ENCODE assay signal across 11 cellular contexts in genomic region chr15:101068961-101069734, GRCh38.
A peak's percentile ranks its signal among the peaks of the same experiment; 100 is the strongest.
DNase-seq lines count a peak whose midpoint lies in the region; FAIRE-seq and TF ChIP-seq lines count a peak whose summit lies in the region.
"Had no signal": no experiment of that assay in that cellular context is flagged by ENCODE, and none has a peak within 500 bp of the region (broad histone marks: within the 10 kb centered on the region; RNA-seq: fewer than 3 reads in every experiment).

No MANE protein-coding gene starts in this region.

- H3K4me3 ChIP-seq in cardiac fibroblast (replicated peaks in 1 of 2; ENCODE audit: low read depth in 2 of 2, low read length in 2 of 2) (no peak overlapping the region), thyroid gland (replicated peaks in 1 of 3) (no peak overlapping the region)
- H3K4me3 ChIP-seq: right lobe of liver, thoracic aorta had no signal

- no peak overlapping the region for H3K4me3 Mint-ChIP-seq in activated CD4-positive, alpha-beta memory T cell treated with anti-CD3 and anti-CD28 coated beads, Interleukin-2, amount 10 ng/mL, durations not matched to agents 7 days and 5 days

- intact Hi-C loops in thyroid gland (cut with DNase I): no loop called here

- no peak for TF ChIP-seq POLR2A in H54 (IDR thresholded peaks at IDR 0.05; ENCODE audit: low read depth, low read length)
- no peak for TF ChIP-seq POLR2A in thyroid gland (IDR thresholded peaks at IDR 0.05)

- H3K27ac Mint-ChIP-seq in activated CD4-positive, alpha-beta memory T cell treated with anti-CD3 and anti-CD28 coated beads, Interleukin-2, amount 10 ng/mL, durations not matched to agents 7 days and 5 days: no peak overlapping the region

- peak; percentile 31 for DNase-seq in HTR-8/SVneo (ENCODE audit: insufficient read length, low spot score)
- peak; percentile 41 to 77 for DNase-seq in cardiac fibroblast (ENCODE audit: low read depth in 2 of 2)
- peak; percentile 81 for DNase-seq in iPS-NIHi11 (ENCODE audit: low spot score)
- DNase-seq in stromal cell of bone marrow (ENCODE audit: low read depth): peak; percentile 21
- no peak for DNase-seq in H54 (ENCODE audit: insufficient read length, low spot score)
- DNase-seq in activated gamma-delta T cell treated with Interleukin-2 at 50 U/mL for 16 hours: no peak
- no peak for DNase-seq in thyroid gland
- no peak for DNase-seq in activated CD4-positive, alpha-beta memory T cell treated with anti-CD3 and anti-CD28 coated beads, Interleukin-2, amount 10 ng/mL, durations not matched to agents 7 days and 5 days
- DNase-seq: GDM1 had no signal

- no peaks in the 10 kb centered on the region for H3K27me3 ChIP-seq in thyroid gland
- H3K27me3 ChIP-seq: right lobe of liver had no signal

- H3K4me1 Mint-ChIP-seq in activated CD4-positive, alpha-beta memory T cell treated with anti-CD3 and anti-CD28 coated beads, Interleukin-2, amount 10 ng/mL, durations not matched to agents 7 days and 5 days: peaks cover 19% of the 10 kb centered on the region

- H3K9me3 Mint-ChIP-seq in activated CD4-positive, alpha-beta memory T cell treated with anti-CD3 and anti-CD28 coated beads, Interleukin-2, amount 10 ng/mL, durations not matched to agents 7 days and 5 days: no peaks in the 10 kb centered on the region

- H3K36me3 ChIP-seq in thyroid gland: no peaks in the 10 kb centered on the region
- H3K36me3 ChIP-seq: right lobe of liver, thoracic aorta had no signal

- peaks cover 0 to 8% of the 10 kb centered on the region in 2 donors for H3K4me1 ChIP-seq in thyroid gland

- POLR2A ChIA-PET in activated CD4-positive, alpha-beta memory T cell treated with anti-CD3 and anti-CD28 coated beads, Interleukin-2, amount 10 ng/mL, durations not matched to agents 7 days and 5 days (lab: Charles Lee): no interaction called here

- H3K27ac ChIP-seq in thyroid gland: no peak overlapping the region

- FAIRE-seq in HTR-8/SVneo (lab: Jason Lieb, UNC) (no peak), H54 (lab: Jason Lieb, UNC) (no peak)

- H3K36me3 Mint-ChIP-seq in activated CD4-positive, alpha-beta memory T cell treated with anti-CD3 and anti-CD28 coated beads, Interleukin-2, amount 10 ng/mL, durations not matched to agents 7 days and 5 days (ENCODE audit: low read depth): no peaks in the 10 kb centered on the region

- no peaks in the 10 kb centered on the region for H3K27me3 Mint-ChIP-seq in activated CD4-positive, alpha-beta memory T cell treated with anti-CD3 and anti-CD28 coated beads, Interleukin-2, amount 10 ng/mL, durations not matched to agents 7 days and 5 days

- no peaks in the 10 kb centered on the region for H3K9me3 ChIP-seq in thyroid gland
- H3K9me3 ChIP-seq: right lobe of liver, thoracic aorta had no signal

- WGBS in thyroid gland, 2 donors: 46 to 69% methylated on average over 10 to 15 of the region's 15 CpGs

- CTCF ChIA-PET in activated CD4-positive, alpha-beta memory T cell treated with anti-CD3 and anti-CD28 coated beads, Interleukin-2, amount 10 ng/mL, durations not matched to agents 7 days and 5 days (lab: Charles Lee): interaction anchor here (1.4 to 2.9 kb wide), 2 partner anchors 18 to 189 kb away, joined by 4 to 12 read pairs; no protein-coding TSS in a partner anchor

- peak; percentile 28 for TF ChIP-seq CTCF in cardiac fibroblast (IDR thresholded peaks at IDR 0.05; ENCODE audit: low read depth, low read length)
- TF ChIP-seq CTCF in thyroid gland (IDR thresholded peaks at IDR 0.05): no peak

Comparison
In these comparisons a context has a peak if more than half of its experiments do, and no peak if none do; other contexts are left out.
1. DNase-seq: peak in HTR-8/SVneo (single experiment), cardiac fibroblast (2 of 2), iPS-NIHi11 (single experiment) and stromal cell of bone marrow (single experiment); none in H54 (single experiment), activated gamma-delta T cell treated with Interleukin-2 at 50 U/mL for 16 hours (single experiment), thyroid gland (0 of 2) and activated CD4-positive, alpha-beta memory T cell treated with anti-CD3 and anti-CD28 coated beads, Interleukin-2, amount 10 ng/mL, durations not matched to agents 7 days and 5 days (single experiment).